ENCODE assay signal across 20 cellular contexts in the genomic region with DNA sequence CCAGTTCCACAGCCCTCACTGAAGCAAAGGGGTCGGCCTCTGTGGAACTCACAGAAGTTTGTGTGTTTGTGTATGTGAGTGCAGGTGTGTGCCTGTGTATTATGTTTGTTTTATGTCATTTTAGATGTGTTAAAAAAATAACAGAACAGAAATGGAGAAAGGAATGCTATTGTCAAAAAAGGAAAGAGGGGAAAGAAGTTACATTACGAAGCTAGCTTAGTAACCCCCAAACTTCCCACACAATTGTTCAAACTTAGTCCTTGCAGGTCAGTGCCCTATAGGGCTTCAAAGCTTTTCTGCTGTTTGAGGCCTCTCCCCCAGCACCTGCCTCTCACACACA.
DNase-seq lines count a peak whose midpoint lies in the region; ATAC-seq, FAIRE-seq and TF ChIP-seq lines count a peak whose summit lies in the region.
"Had no signal": no experiment of that assay in that cellular context is flagged by ENCODE, and none has a peak within 500 bp of the region (broad histone marks: within the 10 kb centered on the region; RNA-seq: fewer than 3 reads in every experiment).

No MANE protein-coding gene starts in this region.

- no peak for TF ChIP-seq EP300 in H1 (IDR thresholded peaks at IDR 0.05; ENCODE audit: borderline replicate concordance in 1 of 2, low read depth in 2 of 2, low read length in 2 of 2)
- TF ChIP-seq EP300 in sigmoid colon (IDR thresholded peaks at IDR 0.05), result no peak

- H3K56ac ChIP-seq in H1 (replicated peaks; ENCODE audit: insufficient read length, low read depth, low read length), result no peak overlapping the region

- TF ChIP-seq CTCF in DND-41 (IDR thresholded peaks at IDR 0.05; ENCODE audit: borderline replicate concordance, extremely low read depth, low read length, poor library complexity, severe bottlenecking), result no peak
- TF ChIP-seq CTCF in RWPE2 (IDR thresholded peaks at IDR 0.05; ENCODE audit: poor library complexity, severe bottlenecking), result peak; percentile 55
- TF ChIP-seq CTCF in H1 (IDR thresholded peaks at IDR 0.05; ENCODE audit: control extremely low read depth in 1 of 3, insufficient read depth in 1 of 3, low read depth in 1 of 3, low read length in 3 of 3), result no peak
- TF ChIP-seq CTCF in sigmoid colon (IDR thresholded peaks at IDR 0.05), result no peak
- TF ChIP-seq CTCF in CD4-positive, alpha-beta T cell (IDR thresholded peaks at IDR 0.05), result no peak

- H4K91ac ChIP-seq in H1 (replicated peaks; ENCODE audit: insufficient read length, low read length), result no peak overlapping the region

- POLR2A ChIA-PET in H1 (lab: Charles Lee; ENCODE audit: partially characterized antibody), result no interaction called here
- POLR2A ChIA-PET in CD4-positive, alpha-beta T cell (lab: Charles Lee), result no interaction called here

- no peak overlapping the region for H3K18ac ChIP-seq in H1 (ENCODE audit: extremely low read depth, low read length)

- H3K23me2 ChIP-seq in H1 (ENCODE audit: low read depth, low read length), result no peaks in the 10 kb centered on the region

- no peak overlapping the region for H2AFZ ChIP-seq in DND-41 (ENCODE audit: low read depth, low read length)
- H2AFZ ChIP-seq in H1 (ENCODE audit: low read length), result peak overlapping the region; percentile 96; the same call in 1 of the 2 replicates

- no peak overlapping the region for H4K5ac ChIP-seq in H1 (ENCODE audit: insufficient read length, low read depth, low read length)

- H3K27me3 Mint-ChIP-seq in CD4-positive, alpha-beta T cell, result no peaks in the 10 kb centered on the region
- H3K27me3 Mint-ChIP-seq: activated CD4-positive, alpha-beta memory T cell treated with anti-CD3 and anti-CD28 coated beads, Interleukin-2, amount 10 ng/mL, durations not matched to agents 7 days and 5 days; IgD-negative memory B cell had no signal

- no peak overlapping the region for H3K4ac ChIP-seq in H1 (replicated peaks; ENCODE audit: insufficient read length, low read depth, low read length)

- H3K79me1 ChIP-seq in H1 (ENCODE audit: low read depth, low read length), result no peaks in the 10 kb centered on the region

- DNase-seq in DND-41, result no peak
- no peak for DNase-seq in RWPE2 (ENCODE audit: low spot score)
- DNase-seq in H1 (ENCODE audit: low read depth in 1 of 2, low spot score in 2 of 2), result no peak
- DNase-seq in sigmoid colon, result no peak
- no peak for DNase-seq in NCI-H2227 treated with DMSO at 0.1 percent for 48 hours (lab: John Stamatoyannopoulos, UW)
- no peak for DNase-seq in NCI-H2196 (lab: John Stamatoyannopoulos, UW; ENCODE audit: unreplicated experiment)
- no peak for DNase-seq in CD4-positive, alpha-beta T cell
- DNase-seq in pons (ENCODE audit: low spot score), result no peak
- DNase-seq: activated CD4-positive, alpha-beta memory T cell treated with anti-CD3 and anti-CD28 coated beads, Interleukin-2, amount 10 ng/mL, durations not matched to agents 7 days and 5 days; activated CD4-positive, CD25-positive, alpha-beta regulatory T cell treated with anti-CD3 and anti-CD28 coated beads, Interleukin-2, amount 50 U/mL, for 72 hours; activated effector memory CD4-positive, alpha-beta T cell treated with anti-CD3 and anti-CD28 coated beads, Interleukin-2, amount 50 U/mL, for 16 hours; cortex of kidney; left ventricle myocardium superior; SIG-M5; stimulated activated CD4-positive, alpha-beta T cell treated with anti-CD3 and anti-CD28 coated beads, Interleukin-1b, Interleukin-23, amount 100 ng/mL, for 48 hours had no signal

- H3K9ac ChIP-seq in DND-41 (ENCODE audit: low read depth, low read length), result no peak overlapping the region
- H3K9ac ChIP-seq in H1 (replicated peaks in 1 of 4; ENCODE audit: extremely low read depth in 1 of 4, low read depth in 3 of 4, low read length in 3 of 4), result no peak overlapping the region
- H3K9ac ChIP-seq: neural progenitor cell had no signal

- H3K4me3 Mint-ChIP-seq in CD4-positive, alpha-beta T cell, result no peak overlapping the region
- H3K4me3 Mint-ChIP-seq: activated CD4-positive, alpha-beta memory T cell treated with anti-CD3 and anti-CD28 coated beads, Interleukin-2, amount 10 ng/mL, durations not matched to agents 7 days and 5 days; endodermal cell; IgD-negative memory B cell; neural progenitor cell had no signal

- no peaks in the 10 kb centered on the region for H3K9me3 Mint-ChIP-seq in CD4-positive, alpha-beta T cell
- H3K9me3 Mint-ChIP-seq: activated CD4-positive, alpha-beta memory T cell treated with anti-CD3 and anti-CD28 coated beads, Interleukin-2, amount 10 ng/mL, durations not matched to agents 7 days and 5 days; endodermal cell; IgD-negative memory B cell had no signal

- no peak overlapping the region for H3K4me2 ChIP-seq in DND-41 (ENCODE audit: insufficient read depth, low read length)
- no peak overlapping the region for H3K4me2 ChIP-seq in H1 (ENCODE audit: insufficient read depth in 1 of 2, low read depth in 2 of 2, low read length in 2 of 2)
- H3K4me2 ChIP-seq: neural progenitor cell had no signal

- H2BK12ac ChIP-seq in H1 (ENCODE audit: low read depth, low read length), result no peak overlapping the region

- H3K23ac ChIP-seq in H1 (ENCODE audit: insufficient read length), result no peak overlapping the region

- no peak overlapping the region for H4K8ac ChIP-seq in H1 (ENCODE audit: extremely low read depth, insufficient read depth, low read length)

- H3K27me3 ChIP-seq in DND-41 (ENCODE audit: insufficient read depth, low read length, poor library complexity) (no peaks in the 10 kb centered on the region), RWPE2 (ENCODE audit: insufficient read depth, poor library complexity, severe bottlenecking) (no peaks in the 10 kb centered on the region), H1 (replicated peaks in 1 of 4; ENCODE audit: control insufficient read depth in 3 of 4, extremely low read depth in 1 of 4, insufficient read depth in 3 of 4, low read length in 3 of 4) (no peaks in the 10 kb centered on the region), sigmoid colon (no peaks in the 10 kb centered on the region)
- no peaks in the 10 kb centered on the region for H3K27me3 ChIP-seq in CD4-positive, alpha-beta T cell (ENCODE audit: control insufficient read depth, insufficient read depth, low read length)
- H3K27me3 ChIP-seq: neural progenitor cell had no signal

- no peak overlapping the region for H2AK5ac ChIP-seq in H1 (ENCODE audit: low read depth, low read length)

- H3K4me3 ChIP-seq in DND-41 (ENCODE audit: low read depth in 1 of 2, low read length in 2 of 2), result no peak overlapping the region
- no peak overlapping the region for H3K4me3 ChIP-seq in RWPE2 (ENCODE audit: severe bottlenecking)
- no peak overlapping the region for H3K4me3 ChIP-seq in H1 (ENCODE audit: extremely low read depth in 1 of 4, insufficient read depth in 2 of 4, low read depth in 3 of 4, low read length in 4 of 4)
- no peak overlapping the region for H3K4me3 ChIP-seq in sigmoid colon
- H3K4me3 ChIP-seq: neural progenitor cell, psoas muscle had no signal

- H3K4me1 Mint-ChIP-seq in CD4-positive, alpha-beta T cell (ENCODE audit: low read depth), result no peaks in the 10 kb centered on the region
- H3K4me1 Mint-ChIP-seq: activated CD4-positive, alpha-beta memory T cell treated with anti-CD3 and anti-CD28 coated beads, Interleukin-2, amount 10 ng/mL, durations not matched to agents 7 days and 5 days; IgD-negative memory B cell had no signal

- WGBS in H1 (ENCODE audit: extremely low coverage in 1 of 2, insufficient coverage in 1 of 2, insufficient read length in 1 of 2, insufficient replicate concordance in 2 of 2, low coverage in 1 of 2, low lambda C conversion rate in 2 of 2, missing lambda C conversion rate in 1 of 2), 2 experiments, result 74% methylated on average over 2 of the region's 2 CpGs; no CpG with 5 or more reads in 1 of the 2 experiments
- 48 to 52% methylated on average over 2 of the region's 2 CpGs for WGBS in sigmoid colon, 2 donors

- H4K20me1 ChIP-seq in DND-41 (ENCODE audit: insufficient read depth, low read length) (no peaks in the 10 kb centered on the region), H1 (replicated peaks in 1 of 2; ENCODE audit: control insufficient read depth in 1 of 2, insufficient read depth in 2 of 2, low read length in 2 of 2) (no peaks in the 10 kb centered on the region)

- H3K79me2 ChIP-seq in DND-41 (ENCODE audit: insufficient read depth, low read length) (no peaks in the 10 kb centered on the region), H1 (ENCODE audit: control insufficient read depth in 1 of 2, insufficient read depth in 2 of 2, low read length in 2 of 2) (no peaks in the 10 kb centered on the region)

- H3K9me3 ChIP-seq in DND-41 (ENCODE audit: insufficient read depth, low read length, severe bottlenecking) (no peaks in the 10 kb centered on the region), RWPE2 (ENCODE audit: severe bottlenecking) (no peaks in the 10 kb centered on the region), H1 (ENCODE audit: insufficient read depth in 2 of 2, low read depth in 1 of 2, low read length in 1 of 2) (no peaks in the 10 kb centered on the region), sigmoid colon (no peaks in the 10 kb centered on the region)
- H3K9me3 ChIP-seq in CD4-positive, alpha-beta T cell (ENCODE audit: control insufficient read depth, low read length), result no peaks in the 10 kb centered on the region
- H3K9me3 ChIP-seq: psoas muscle had no signal

- no peak overlapping the region for H3K14ac ChIP-seq in H1 (ENCODE audit: insufficient read length)

- no peak overlapping the region for H2BK20ac ChIP-seq in H1 (ENCODE audit: low read length)

- intact Hi-C loops in sigmoid colon (cut with DNase I), result loop anchor here (2.0 kb wide), 1 partner anchor 1965 kb away; no protein-coding TSS in a partner anchor
- intact Hi-C loops in CD4-positive, alpha-beta T cell (cut with DNase I, micrococcal nuclease), result no loop called here

- H2BK5ac ChIP-seq in H1 (ENCODE audit: low read depth, low read length), result no peak overlapping the region

- H3K27ac ChIP-seq in DND-41 (ENCODE audit: low read length) (no peak overlapping the region), RWPE2 (ENCODE audit: poor library complexity, severe bottlenecking) (no peak overlapping the region), H1 (ENCODE audit: low read depth, low read length) (no peak overlapping the region), sigmoid colon (peak overlapping the region in 3 of 4 donors; percentile 27 to 68 (median 64))
- H3K27ac ChIP-seq in CD4-positive, alpha-beta T cell (ENCODE audit: low read depth, low read length), result no peak overlapping the region
- H3K27ac ChIP-seq: neural progenitor cell had no signal

- no peak overlapping the region for H2BK120ac ChIP-seq in H1 (replicated peaks; ENCODE audit: low read depth, low read length)

- TF ChIP-seq POLR2A in H1 (IDR thresholded peaks at IDR 0.05; ENCODE audit: control extremely low read depth in 1 of 2, low read depth in 2 of 2, low read length in 2 of 2) (no peak), sigmoid colon (IDR thresholded peaks at IDR 0.05) (no peak)

- ATAC-seq in DND-41 (ENCODE audit: insufficient read depth, low read depth) (peak; percentile 46; the same call in 2 of the 3 replicates), RWPE2 (ENCODE audit: low read depth) (no peak)
- no peak for ATAC-seq in CD4-positive, alpha-beta T cell (ENCODE audit: poor library complexity)

- H3K4me1 ChIP-seq in DND-41 (ENCODE audit: insufficient read depth, low read length), result peaks cover 4% of the 10 kb centered on the region; the same call in 1 of the 2 replicates
- H3K4me1 ChIP-seq in RWPE2 (ENCODE audit: insufficient read depth, poor library complexity, severe bottlenecking), result no peaks in the 10 kb centered on the region
- peaks cover 0 to 5% (median 0%) of the 10 kb centered on the region in 4 experiments; a peak in 1 of 7 replicates for H3K4me1 ChIP-seq in H1 (replicated peaks in 1 of 4; ENCODE audit: control insufficient read depth in 3 of 4, insufficient read depth in 4 of 4, low read length in 3 of 4)
- H3K4me1 ChIP-seq in sigmoid colon, result peaks cover 0 to 26% (median 15%) of the 10 kb centered on the region in 4 donors
- H3K4me1 ChIP-seq: neural progenitor cell had no signal

- no peak for TF ChIP-seq RAD21 in H1 (IDR thresholded peaks at IDR 0.05 in 1 of 2, conservative IDR thresholded peaks at IDR 0.05 in 1 of 2; ENCODE audit: low read depth in 2 of 2, low read length in 2 of 2)

- H3K36me3 ChIP-seq in DND-41 (ENCODE audit: insufficient read depth, low read length) (no peaks in the 10 kb centered on the region), RWPE2 (ENCODE audit: low read depth) (no peaks in the 10 kb centered on the region), H1 (ENCODE audit: control insufficient read depth in 2 of 4, insufficient read depth in 4 of 4, low read length in 3 of 4) (no peaks in the 10 kb centered on the region), sigmoid colon (no peaks in the 10 kb centered on the region)
- H3K36me3 ChIP-seq: neural progenitor cell had no signal

- no peak overlapping the region for H3K27ac Mint-ChIP-seq in CD4-positive, alpha-beta T cell
- H3K27ac Mint-ChIP-seq: activated CD4-positive, alpha-beta memory T cell treated with anti-CD3 and anti-CD28 coated beads, Interleukin-2, amount 10 ng/mL, durations not matched to agents 7 days and 5 days; endodermal cell; IgD-negative memory B cell; neural progenitor cell had no signal

- no peak for FAIRE-seq in H1 (lab: Jason Lieb, UNC)
- FAIRE-seq: small intestine had no signal

- CTCF ChIA-PET in H1 (lab: Charles Lee; ENCODE audit: partially characterized antibody), result interaction anchor here (0.6 to 3.9 kb wide), 23 partner anchors 12 to 629 kb away, joined by 3 to 40 read pairs (median 4); no protein-coding TSS in a partner anchor
- CTCF ChIA-PET in CD4-positive, alpha-beta T cell (lab: Charles Lee), result no interaction called here

- no peak overlapping the region for H2BK15ac ChIP-seq in H1 (ENCODE audit: low read length)

- no peaks in the 10 kb centered on the region for H3K36me3 Mint-ChIP-seq in CD4-positive, alpha-beta T cell (ENCODE audit: low read depth)

Comparison
In these comparisons a context has a peak if more than half of its experiments do, and no peak if none do; other contexts are left out.
1. H3K27ac ChIP-seq: peak in sigmoid colon (3 of 4); none in DND-41 (single experiment), RWPE2 (single experiment), H1 (single experiment) and CD4-positive, alpha-beta T cell (single experiment).